ENCODE assay signal across 1 cellular context in the genomic region with DNA sequence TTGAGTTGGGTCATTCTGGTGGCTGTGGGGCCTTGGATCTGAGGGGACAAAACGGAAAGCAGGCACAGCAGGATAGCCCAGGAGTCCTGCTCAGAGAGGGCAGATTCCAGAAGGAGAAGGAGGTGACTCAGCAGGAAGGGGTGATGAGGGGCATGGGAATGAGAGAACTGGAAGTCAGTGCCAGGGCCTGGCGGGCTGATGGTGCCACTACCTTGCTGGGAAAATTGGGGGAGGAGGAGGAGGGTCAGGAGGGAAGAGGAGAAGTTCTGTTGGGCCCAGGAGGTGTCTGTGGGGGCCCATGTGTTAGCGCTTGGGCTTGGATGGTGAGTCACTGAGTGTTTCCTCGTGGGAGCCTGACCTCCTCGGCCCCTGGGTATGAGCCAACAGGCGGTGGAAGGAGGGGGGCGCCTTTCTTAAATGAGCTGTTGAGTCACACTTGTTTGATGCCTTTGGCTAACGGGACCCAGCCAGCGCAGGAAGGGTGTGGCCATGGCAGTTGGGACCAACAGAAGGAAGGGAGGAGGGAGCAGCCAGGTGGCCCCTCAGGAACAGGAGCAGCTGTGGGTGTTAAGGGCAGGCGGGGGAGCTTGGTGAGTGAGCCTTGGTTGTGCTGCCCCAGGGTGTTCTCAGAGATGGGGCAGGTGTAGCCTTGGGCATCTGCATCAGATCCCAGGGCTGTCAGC.
TF ChIP-seq lines count a peak whose summit lies in the region.

No MANE protein-coding gene starts in this region.

TF ChIP-seq in HepG2, 621 proteins besides CTCF, POLR2A, EP300 and RAD21 (continued from another document):
- TF ChIP-seq, protein P1, sequence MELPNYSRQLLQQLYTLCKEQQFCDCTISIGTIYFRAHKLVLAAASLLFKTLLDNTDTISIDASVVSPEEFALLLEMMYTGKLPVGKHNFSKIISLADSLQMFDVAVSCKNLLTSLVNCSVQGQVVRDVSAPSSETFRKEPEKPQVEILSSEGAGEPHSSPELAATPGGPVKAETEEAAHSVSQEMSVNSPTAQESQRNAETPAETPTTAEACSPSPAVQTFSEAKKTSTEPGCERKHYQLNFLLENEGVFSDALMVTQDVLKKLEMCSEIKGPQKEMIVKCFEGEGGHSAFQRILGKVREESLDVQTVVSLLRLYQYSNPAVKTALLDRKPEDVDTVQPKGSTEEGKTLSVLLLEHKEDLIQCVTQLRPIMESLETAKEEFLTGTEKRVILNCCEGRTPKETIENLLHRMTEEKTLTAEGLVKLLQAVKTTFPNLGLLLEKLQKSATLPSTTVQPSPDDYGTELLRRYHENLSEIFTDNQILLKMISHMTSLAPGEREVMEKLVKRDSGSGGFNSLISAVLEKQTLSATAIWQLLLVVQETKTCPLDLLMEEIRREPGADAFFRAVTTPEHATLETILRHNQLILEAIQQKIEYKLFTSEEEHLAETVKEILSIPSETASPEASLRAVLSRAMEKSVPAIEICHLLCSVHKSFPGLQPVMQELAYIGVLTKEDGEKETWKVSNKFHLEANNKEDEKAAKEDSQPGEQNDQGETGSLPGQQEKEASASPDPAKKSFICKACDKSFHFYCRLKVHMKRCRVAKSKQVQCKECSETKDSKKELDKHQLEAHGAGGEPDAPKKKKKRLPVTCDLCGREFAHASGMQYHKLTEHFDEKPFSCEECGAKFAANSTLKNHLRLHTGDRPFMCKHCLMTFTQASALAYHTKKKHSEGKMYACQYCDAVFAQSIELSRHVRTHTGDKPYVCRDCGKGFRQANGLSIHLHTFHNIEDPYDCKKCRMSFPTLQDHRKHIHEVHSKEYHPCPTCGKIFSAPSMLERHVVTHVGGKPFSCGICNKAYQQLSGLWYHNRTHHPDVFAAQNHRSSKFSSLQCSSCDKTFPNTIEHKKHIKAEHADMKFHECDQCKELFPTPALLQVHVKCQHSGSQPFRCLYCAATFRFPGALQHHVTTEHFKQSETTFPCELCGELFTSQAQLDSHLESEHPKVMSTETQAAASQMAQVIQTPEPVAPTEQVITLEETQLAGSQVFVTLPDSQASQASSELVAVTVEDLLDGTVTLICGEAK (IDR thresholded peaks at IDR 0.05) = no peak
- TF ChIP-seq, protein P1 (CRISPR knock-in tag; IDR thresholded peaks at IDR 0.05) = no peak
- TF ChIP-seq RFX5 (IDR thresholded peaks at IDR 0.05; ENCODE audit: low read depth, low read length) = no peak
